ENCODE assay signal across 1 cellular context in the genomic region with DNA sequence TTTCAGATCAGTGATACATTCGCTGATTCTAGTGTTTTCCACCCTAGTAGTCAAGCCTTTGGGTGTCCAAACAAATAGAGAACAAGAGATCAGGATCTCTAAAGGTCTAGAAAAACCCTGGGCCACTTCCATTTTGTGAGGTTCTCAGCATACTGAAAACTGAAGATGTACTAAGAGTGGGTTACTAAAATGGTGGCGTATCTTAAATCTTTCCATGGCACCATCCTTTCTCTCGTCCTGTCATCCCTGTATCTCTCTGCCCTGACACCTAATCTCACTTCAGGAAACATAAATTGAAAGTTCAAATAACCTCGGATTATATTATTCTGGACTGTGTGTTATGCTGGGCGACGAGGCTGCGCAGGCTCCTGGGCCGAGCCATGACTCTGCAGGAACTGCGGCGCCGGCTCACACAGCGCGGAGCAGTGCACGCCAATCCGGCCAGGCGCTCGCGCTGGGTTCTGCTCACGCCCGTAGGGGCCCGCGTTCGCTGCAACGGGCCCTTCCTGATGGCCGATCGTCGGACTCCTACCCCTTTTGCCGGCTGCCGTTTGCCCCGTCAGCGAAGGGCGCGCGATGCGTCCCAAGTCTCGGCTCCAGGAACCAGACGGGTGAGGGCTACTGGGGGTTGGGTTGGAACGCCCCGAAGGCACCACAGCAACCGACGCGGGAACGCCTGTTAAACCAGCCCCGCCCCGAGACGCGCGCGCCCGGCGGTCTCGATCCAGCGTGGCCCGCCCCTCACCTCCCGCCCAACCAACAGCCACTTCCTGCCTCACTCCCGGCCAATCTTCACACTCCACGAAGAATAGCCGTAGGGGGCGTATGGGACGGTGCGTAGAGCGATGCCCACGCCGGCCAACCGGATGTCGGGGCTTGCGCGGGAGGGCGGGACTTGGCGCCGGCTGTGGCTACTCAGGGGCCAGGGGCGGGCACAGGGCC.
A peak's percentile ranks its signal among the peaks of the same experiment; 100 is the strongest.
TF ChIP-seq lines count a peak whose summit lies in the region.

No MANE protein-coding gene starts in this region.

TF ChIP-seq in K562, 482 proteins besides CTCF, POLR2A, EP300 and RAD21 (continued from another document and continues in another):
- TF ChIP-seq ATF4 (CRISPR knock-in tag; IDR thresholded peaks at IDR 0.05) (0 out of 2 replicates have a peak, but pooled peaks have one; percentile 46), PTRF (tag; IDR thresholded peaks at IDR 0.05) (no peak), L3MBTL2 (IDR thresholded peaks at IDR 0.05) (no peak; the same call in 1 of the 2 replicates), KLF6 (CRISPR knock-in tag; IDR thresholded peaks at IDR 0.05; ENCODE audit: borderline replicate concordance) (no peak), CGGBP1 (CRISPR knock-in tag; IDR thresholded peaks at IDR 0.05) (no peak), SMARCC2 (IDR thresholded peaks at IDR 0.05; ENCODE audit: low read depth) (peak; percentile 89), RBM17 (IDR thresholded peaks at IDR 0.05; ENCODE audit: borderline replicate concordance, low read depth, low read length) (no peak), TGIF2 (CRISPR knock-in tag; IDR thresholded peaks at IDR 0.05) (no peak), GTF2F1 (IDR thresholded peaks at IDR 0.05; ENCODE audit: low read depth, low read length) (no peak; the same call in 1 of the 2 replicates), CBX3 (IDR thresholded peaks at IDR 0.05; ENCODE audit: borderline replicate concordance in 1 of 2, low read length in 2 of 2) (peak in 1 of 2 experiments; percentile 14; a peak in 1 of 3 replicates), GATA2 (CRISPR knock-in tag; IDR thresholded peaks at IDR 0.05) (peak; percentile 48), ARID3A (IDR thresholded peaks at IDR 0.05; ENCODE audit: borderline replicate concordance, low read depth, low read length) (0 out of 2 replicates have a peak, but pooled peaks have one; percentile 41), ELF1 (tag; IDR thresholded peaks at IDR 0.05) (peak; percentile 93), IRF1 (CRISPR knock-in tag; IDR thresholded peaks at IDR 0.05; ENCODE audit: borderline replicate concordance) (no peak), ETS2 (tag; IDR thresholded peaks at IDR 0.05; ENCODE audit: borderline replicate concordance, poor library complexity, severe bottlenecking) (no peak), MCM3 (IDR thresholded peaks at IDR 0.05) (no peak), HMGN3 (IDR thresholded peaks at IDR 0.05; ENCODE audit: borderline replicate concordance, extremely low read depth, insufficient read length, low read depth, low read length) (peak; percentile 50), PCBP1 (IDR thresholded peaks at IDR 0.05; ENCODE audit: low read depth, low read length, poor library complexity, severe bottlenecking) (peak; percentile 64), HNRNPLL (IDR thresholded peaks at IDR 0.05; ENCODE audit: low read depth, low read length, poor library complexity, severe bottlenecking) (peak; percentile 99), ZNF12 (CRISPR knock-in tag; IDR thresholded peaks at IDR 0.05) (no peak), ZMIZ1 (IDR thresholded peaks at IDR 0.05; ENCODE audit: low read depth in 2 of 2, low read length in 2 of 2) (no peak), GATAD2B (IDR thresholded peaks at IDR 0.05; ENCODE audit: borderline replicate concordance) (no peak), TEAD4 (IDR thresholded peaks at IDR 0.05; ENCODE audit: low read length) (peak; percentile 77), TEAD4 (CRISPR knock-in tag; IDR thresholded peaks at IDR 0.05; ENCODE audit: borderline replicate concordance) (no peak), ZNF436 (CRISPR knock-in tag; IDR thresholded peaks at IDR 0.05) (no peak), HDGF (IDR thresholded peaks at IDR 0.05) (no peak), NRF1 (conservative IDR thresholded peaks at IDR 0.05 in 1 of 2, IDR thresholded peaks at IDR 0.05 in 1 of 2) (peak; percentile 93), SNIP1 (IDR thresholded peaks at IDR 0.05; ENCODE audit: low read depth) (no peak), DNMT1 (IDR thresholded peaks at IDR 0.05) (no peak), ZNF263 (CRISPR knock-in tag; IDR thresholded peaks at IDR 0.05; ENCODE audit: borderline replicate concordance) (peak; percentile 35; the same call in 1 of the 2 replicates), ZNF3 (CRISPR knock-in tag; IDR thresholded peaks at IDR 0.05) (no peak), DMBX1 (CRISPR knock-in tag; IDR thresholded peaks at IDR 0.05; ENCODE audit: borderline replicate concordance) (peak; percentile 67), ILF3 (IDR thresholded peaks at IDR 0.05; ENCODE audit: borderline replicate concordance) (no peak), KHSRP (IDR thresholded peaks at IDR 0.05) (no peak), ARID2 (IDR thresholded peaks at IDR 0.05) (peak; percentile 69; the same call in 1 of the 2 replicates), ZNF354B (CRISPR knock-in tag; IDR thresholded peaks at IDR 0.05) (no peak), ZNF512 (tag; IDR thresholded peaks at IDR 0.05) (no peak), ZNF121 (CRISPR knock-in tag; conservative IDR thresholded peaks at IDR 0.05) (no peak), MAFG (tag; conservative IDR thresholded peaks at IDR 0.05) (peak; percentile 88), RCOR1 (IDR thresholded peaks at IDR 0.05; ENCODE audit: borderline replicate concordance in 1 of 2, low read depth in 2 of 2, low read length in 2 of 2) (no peak), SLC30A9 (CRISPR knock-in tag; IDR thresholded peaks at IDR 0.05) (no peak), BHLHE40 (IDR thresholded peaks at IDR 0.05; ENCODE audit: low read length) (no peak), CSDE1 (IDR thresholded peaks at IDR 0.05) (no peak)
- TF ChIP-seq, protein P1, sequence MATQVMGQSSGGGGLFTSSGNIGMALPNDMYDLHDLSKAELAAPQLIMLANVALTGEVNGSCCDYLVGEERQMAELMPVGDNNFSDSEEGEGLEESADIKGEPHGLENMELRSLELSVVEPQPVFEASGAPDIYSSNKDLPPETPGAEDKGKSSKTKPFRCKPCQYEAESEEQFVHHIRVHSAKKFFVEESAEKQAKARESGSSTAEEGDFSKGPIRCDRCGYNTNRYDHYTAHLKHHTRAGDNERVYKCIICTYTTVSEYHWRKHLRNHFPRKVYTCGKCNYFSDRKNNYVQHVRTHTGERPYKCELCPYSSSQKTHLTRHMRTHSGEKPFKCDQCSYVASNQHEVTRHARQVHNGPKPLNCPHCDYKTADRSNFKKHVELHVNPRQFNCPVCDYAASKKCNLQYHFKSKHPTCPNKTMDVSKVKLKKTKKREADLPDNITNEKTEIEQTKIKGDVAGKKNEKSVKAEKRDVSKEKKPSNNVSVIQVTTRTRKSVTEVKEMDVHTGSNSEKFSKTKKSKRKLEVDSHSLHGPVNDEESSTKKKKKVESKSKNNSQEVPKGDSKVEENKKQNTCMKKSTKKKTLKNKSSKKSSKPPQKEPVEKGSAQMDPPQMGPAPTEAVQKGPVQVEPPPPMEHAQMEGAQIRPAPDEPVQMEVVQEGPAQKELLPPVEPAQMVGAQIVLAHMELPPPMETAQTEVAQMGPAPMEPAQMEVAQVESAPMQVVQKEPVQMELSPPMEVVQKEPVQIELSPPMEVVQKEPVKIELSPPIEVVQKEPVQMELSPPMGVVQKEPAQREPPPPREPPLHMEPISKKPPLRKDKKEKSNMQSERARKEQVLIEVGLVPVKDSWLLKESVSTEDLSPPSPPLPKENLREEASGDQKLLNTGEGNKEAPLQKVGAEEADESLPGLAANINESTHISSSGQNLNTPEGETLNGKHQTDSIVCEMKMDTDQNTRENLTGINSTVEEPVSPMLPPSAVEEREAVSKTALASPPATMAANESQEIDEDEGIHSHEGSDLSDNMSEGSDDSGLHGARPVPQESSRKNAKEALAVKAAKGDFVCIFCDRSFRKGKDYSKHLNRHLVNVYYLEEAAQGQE (CRISPR knock-in tag; IDR thresholded peaks at IDR 0.05; ENCODE audit: low read depth): peak; percentile 81; the same call in 1 of the 2 replicates
- TF ChIP-seq, protein P2, sequence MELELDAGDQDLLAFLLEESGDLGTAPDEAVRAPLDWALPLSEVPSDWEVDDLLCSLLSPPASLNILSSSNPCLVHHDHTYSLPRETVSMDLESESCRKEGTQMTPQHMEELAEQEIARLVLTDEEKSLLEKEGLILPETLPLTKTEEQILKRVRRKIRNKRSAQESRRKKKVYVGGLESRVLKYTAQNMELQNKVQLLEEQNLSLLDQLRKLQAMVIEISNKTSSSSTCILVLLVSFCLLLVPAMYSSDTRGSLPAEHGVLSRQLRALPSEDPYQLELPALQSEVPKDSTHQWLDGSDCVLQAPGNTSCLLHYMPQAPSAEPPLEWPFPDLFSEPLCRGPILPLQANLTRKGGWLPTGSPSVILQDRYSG (tag; conservative IDR thresholded peaks at IDR 0.05; ENCODE audit: low read depth): peak; percentile 63; the same call in 1 of the 2 replicates
- TF ChIP-seq, protein P3, sequence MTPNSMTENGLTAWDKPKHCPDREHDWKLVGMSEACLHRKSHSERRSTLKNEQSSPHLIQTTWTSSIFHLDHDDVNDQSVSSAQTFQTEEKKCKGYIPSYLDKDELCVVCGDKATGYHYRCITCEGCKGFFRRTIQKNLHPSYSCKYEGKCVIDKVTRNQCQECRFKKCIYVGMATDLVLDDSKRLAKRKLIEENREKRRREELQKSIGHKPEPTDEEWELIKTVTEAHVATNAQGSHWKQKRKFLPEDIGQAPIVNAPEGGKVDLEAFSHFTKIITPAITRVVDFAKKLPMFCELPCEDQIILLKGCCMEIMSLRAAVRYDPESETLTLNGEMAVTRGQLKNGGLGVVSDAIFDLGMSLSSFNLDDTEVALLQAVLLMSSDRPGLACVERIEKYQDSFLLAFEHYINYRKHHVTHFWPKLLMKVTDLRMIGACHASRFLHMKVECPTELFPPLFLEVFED (CRISPR knock-in tag; conservative IDR thresholded peaks at IDR 0.05): no peak; the same call in 1 of the 2 replicates
